In genomic region chr11:113313601-113314000, GRCh38 we compare ENCODE assay signal across 8 cellular contexts. TPM values are rescaled to one million over a fixed set of nuclear protein-coding genes. Genes with fewer than 3 reads are reported as not detected.
DNase-seq lines count a peak whose midpoint lies in the region; ATAC-seq and TF ChIP-seq lines count a peak whose summit lies in the region.

No MANE protein-coding gene starts in this region.

- intact Hi-C loops in CD8-positive, alpha-beta T cell (cut with DNase I, micrococcal nuclease): loop anchor here (5.0 to 10.0 kb wide), 6 partner anchors 459 to 1389 kb away; partner anchors contain the start of genes PTS (in 2 of the 2), SDHD (in 1 of the 2), TIMM8B (in 1 of the 2) and USP28 (in 1 of the 2)
- intact Hi-C loops in breast epithelium (cut with DNase I; ENCODE audit: low total_unique reads): loop anchor here (10.0 kb wide), 1 partner anchor 441 kb away; no protein-coding TSS in a partner anchor

- no peak for TF ChIP-seq POLR2A in breast epithelium (IDR thresholded peaks at IDR 0.05)

- H3K36me3 ChIP-seq in CD8-positive, alpha-beta T cell (ENCODE audit: insufficient read depth, low read length): no peaks in the 10 kb centered on the region
- H3K36me3 ChIP-seq in breast epithelium: no peaks in the 10 kb centered on the region
- H3K36me3 ChIP-seq in neural cell (ENCODE audit: insufficient read depth, low read length): no peaks in the 10 kb centered on the region

- H3K36me3 Mint-ChIP-seq in CD8-positive, alpha-beta T cell: peaks cover 22% of the 10 kb centered on the region
- peaks cover 9% of the 10 kb centered on the region for H3K36me3 Mint-ChIP-seq in IgD-negative memory B cell

- peaks cover 17% of the 10 kb centered on the region for H3K4me1 ChIP-seq in CD8-positive, alpha-beta T cell (ENCODE audit: insufficient read depth, low read length)
- no peaks in the 10 kb centered on the region for H3K4me1 ChIP-seq in breast epithelium

- no peak for TF ChIP-seq CTCF in CD8-positive, alpha-beta T cell (IDR thresholded peaks at IDR 0.05)
- no peak for TF ChIP-seq CTCF in breast epithelium (IDR thresholded peaks at IDR 0.05)
- TF ChIP-seq CTCF in neural cell (IDR thresholded peaks at IDR 0.05; ENCODE audit: poor library complexity, severe bottlenecking): no peak

- no peaks in the 10 kb centered on the region for H3K27me3 Mint-ChIP-seq in CD8-positive, alpha-beta T cell (ENCODE audit: low read depth)
- no peaks in the 10 kb centered on the region for H3K27me3 Mint-ChIP-seq in IgD-negative memory B cell

- no peaks in the 10 kb centered on the region for H3F3A ChIP-seq in neural cell (ENCODE audit: insufficient read depth, low read length, poor library complexity, severe bottlenecking)

- no peaks in the 10 kb centered on the region for H3K9me2 ChIP-seq in neural cell (ENCODE audit: insufficient read depth, low read length)

- no peak for TF ChIP-seq RAD21 in neural cell (conservative IDR thresholded peaks at IDR 0.05)

- ATAC-seq in CD8-positive, alpha-beta T cell: no peak
- ATAC-seq in GM19467 (IDR thresholded peaks at IDR 0.05; ENCODE audit: unreplicated experiment) (no peak), GM21515 (IDR thresholded peaks at IDR 0.05; ENCODE audit: unreplicated experiment) (no peak), GM21619 (IDR thresholded peaks at IDR 0.05; ENCODE audit: unreplicated experiment) (no peak)

- POLR2A ChIA-PET in CD8-positive, alpha-beta T cell (lab: Charles Lee): interaction anchor here (1.2 to 1.7 kb wide), 2 partner anchors 10 to 1387 kb away, joined by 5 to 7 read pairs; no protein-coding TSS in a partner anchor

- no peak overlapping the region for H3K27ac ChIP-seq in CD8-positive, alpha-beta T cell (ENCODE audit: low read depth, low read length)
- H3K27ac ChIP-seq in breast epithelium (peak overlapping the region; percentile 90 to 94), neural cell (ENCODE audit: low read length) (no peak overlapping the region)

- H3K79me2 ChIP-seq in neural cell (replicated peaks; ENCODE audit: insufficient read depth, low read length): no peaks in the 10 kb centered on the region

- no peaks in the 10 kb centered on the region for H3K27me3 ChIP-seq in CD8-positive, alpha-beta T cell (ENCODE audit: insufficient read depth, low read length)
- H3K27me3 ChIP-seq in breast epithelium (no peaks in the 10 kb centered on the region), neural cell (ENCODE audit: insufficient read depth, low read depth, low read length) (no peaks in the 10 kb centered on the region)

- H3K4me3 Mint-ChIP-seq in CD8-positive, alpha-beta T cell: peak overlapping the region; percentile 82
- peak overlapping the region; percentile 82 to 92 (median 87) for H3K4me3 Mint-ChIP-seq in IgD-negative memory B cell

- no peaks in the 10 kb centered on the region for H4K20me1 ChIP-seq in neural cell (ENCODE audit: insufficient read depth)

- H3K9me3 Mint-ChIP-seq in CD8-positive, alpha-beta T cell: no peaks in the 10 kb centered on the region
- no peaks in the 10 kb centered on the region for H3K9me3 Mint-ChIP-seq in IgD-negative memory B cell

- CTCF ChIA-PET in CD8-positive, alpha-beta T cell (lab: Charles Lee): interaction anchor here (1.2 to 1.6 kb wide), 3 partner anchors 8 to 483 kb away, joined by 3 to 7 read pairs (median 7); no protein-coding TSS in a partner anchor

- H3K4me1 Mint-ChIP-seq in CD8-positive, alpha-beta T cell (ENCODE audit: low read depth): peaks cover 30% of the 10 kb centered on the region
- peaks cover 12 to 27% (median 17%) of the 10 kb centered on the region in 3 donors for H3K4me1 Mint-ChIP-seq in IgD-negative memory B cell

- no peak for TF ChIP-seq EP300 in neural cell (conservative IDR thresholded peaks at IDR 0.05; ENCODE audit: poor library complexity, severe bottlenecking)

- H3K4me3 ChIP-seq in CD8-positive, alpha-beta T cell (ENCODE audit: low read depth, low read length): peak overlapping the region; percentile 59
- peak overlapping the region in 1 of 3 donors; percentile 72 for H3K4me3 ChIP-seq in breast epithelium
- H3K4me3 ChIP-seq in neural cell (ENCODE audit: low read length): peak overlapping the region; percentile 61

- H3K4me2 ChIP-seq in neural cell (ENCODE audit: low read length): no peak overlapping the region

- no peak overlapping the region for H2AFZ ChIP-seq in neural cell (ENCODE audit: low read depth, low read length)

- H3K9ac ChIP-seq in neural cell (ENCODE audit: low read length): no peak overlapping the region

- no peak for DNase-seq in CD8-positive, alpha-beta T cell
- DNase-seq in breast epithelium (ENCODE audit: low spot score in 2 of 2) (no peak), activated gamma-delta T cell (lab: John Stamatoyannopoulos, UW) (no peak)

- no peaks in the 10 kb centered on the region for H3K9me3 ChIP-seq in CD8-positive, alpha-beta T cell (ENCODE audit: low read length)
- H3K9me3 ChIP-seq in breast epithelium (no peaks in the 10 kb centered on the region), neural cell (ENCODE audit: low read length) (no peaks in the 10 kb centered on the region)

- peak overlapping the region; percentile 72 for H3K27ac Mint-ChIP-seq in CD8-positive, alpha-beta T cell
- H3K27ac Mint-ChIP-seq in IgD-negative memory B cell: peak overlapping the region; percentile 69 to 80 (median 76)

TF ChIP-seq in neural cell, 6 proteins besides CTCF, POLR2A, EP300 and RAD21:
- TF ChIP-seq SMC3 (conservative IDR thresholded peaks at IDR 0.05; ENCODE audit: poor library complexity) (no peak), REST (IDR thresholded peaks at IDR 0.05; ENCODE audit: borderline replicate concordance) (no peak), POLR2AphosphoS5 (IDR thresholded peaks at IDR 0.05) (no peak), MXI1 (conservative IDR thresholded peaks at IDR 0.05; ENCODE audit: poor library complexity, severe bottlenecking) (no peak), EZH2 (IDR thresholded peaks at IDR 0.05; ENCODE audit: borderline replicate concordance, insufficient read depth, low read length, poor library complexity, severe bottlenecking) (no peak), TAF1 (IDR thresholded peaks at IDR 0.05; ENCODE audit: low read depth) (no peak)
TF ChIP-seq in neural cell: peak in this region for 0.

RNA-seq across cellular contexts. Expression of gene TTC12, which starts 0.8 kb away (rescaled TPM):
- total RNA-seq in CD8-positive, alpha-beta T cell: 10 to 100 TPM in 1 of 2 experiments, 1 to 10 TPM in 1; 8.6 to 10.8 TPM
- polyA plus RNA-seq in IgD-negative memory B cell (9.8 TPM), neural cell (3.1 and 4.2 TPM in 2 replicates)
- total RNA-seq in breast epithelium: 10 to 100 TPM; 12.3 to 48.4 (median 43.6) TPM
- 4.9 and 6.3 TPM in 2 replicates for polyA minus RNA-seq in neural cell

Comparison
In these comparisons a context has a peak if more than half of its experiments do, and no peak if none do; other contexts are left out.
1. H3K27ac ChIP-seq: peak in breast epithelium (2 of 2); none in CD8-positive, alpha-beta T cell (single experiment) and neural cell (single experiment).